ENCODE assay signal across 11 cellular contexts in genomic region chr3:18426597-18426996, GRCh38. TPM values are rescaled to one million over a fixed set of nuclear protein-coding genes. Genes with fewer than 3 reads are reported as not detected.
DNase-seq lines count a peak whose midpoint lies in the region; ATAC-seq, FAIRE-seq and TF ChIP-seq lines count a peak whose summit lies in the region.
"Had no signal": no experiment of that assay in that cellular context is flagged by ENCODE, and none has a peak within 500 bp of the region (broad histone marks: within the 10 kb centered on the region; RNA-seq: fewer than 3 reads in every experiment).

No MANE protein-coding gene starts in this region.

- H3K27ac ChIP-seq in CD4-positive, alpha-beta memory T cell (ENCODE audit: low read depth, low read length): peak overlapping the region; percentile 79

- H3K9me3 Mint-ChIP-seq in CD4-positive, alpha-beta memory T cell: no peaks in the 10 kb centered on the region
- no peaks in the 10 kb centered on the region for H3K9me3 Mint-ChIP-seq in activated naive CD8-positive, alpha-beta T cell treated with anti-CD3 and anti-CD28 coated beads, Interleukin-2, amount 10 ng/mL, durations not matched to agents 7 days and 5 days
- H3K9me3 Mint-ChIP-seq in natural killer cell treated with Interleukin-12 subunit alpha and Interleukin-12 subunit beta and Interleukin-15 and Interleukin-18, amount 100 ng/mL, for 72 hours: no peaks in the 10 kb centered on the region
- H3K9me3 Mint-ChIP-seq: HFFc6 had no signal

- TF ChIP-seq POLR2A in H54 (IDR thresholded peaks at IDR 0.05; ENCODE audit: low read depth, low read length): no peak

- intact Hi-C loops in CD4-positive, alpha-beta memory T cell (cut with micrococcal nuclease): loop anchor here (5.0 to 10.0 kb wide), 4 partner anchors 316 to 718 kb away; partner anchors contain the start of genes KCNH8 and TBC1D5

- no peaks in the 10 kb centered on the region for H3K36me3 ChIP-seq in CD4-positive, alpha-beta memory T cell (ENCODE audit: insufficient read depth, low read length)

- no peak for DNase-seq in CD4-positive, alpha-beta memory T cell
- DNase-seq in H54 (ENCODE audit: insufficient read length, low spot score): no peak
- DNase-seq in activated naive CD8-positive, alpha-beta T cell treated with anti-CD3 and anti-CD28 coated beads, Interleukin-2, amount 10 ng/mL, durations not matched to agents 7 days and 5 days: no peak
- no peak for DNase-seq in natural killer cell treated with Interleukin-12 subunit alpha and Interleukin-12 subunit beta and Interleukin-15 and Interleukin-18, amount 100 ng/mL, for 72 hours (ENCODE audit: low spot score)
- no peak for DNase-seq in urothelium cell line (ENCODE audit: low spot score)
- DNase-seq in NCI-H128 (lab: John Stamatoyannopoulos, UW; ENCODE audit: unreplicated experiment): no peak
- DNase-seq: COR-L47, HFFc6, NCI-H446 treated with DMSO at 0.1 percent for 48 hours had no signal

- H3K9me3 ChIP-seq in CD4-positive, alpha-beta memory T cell (ENCODE audit: control insufficient read depth in 1 of 2, low read length in 2 of 2): no peaks in the 10 kb centered on the region

- peaks cover 55 to 88% (median 68%) of the 10 kb centered on the region in 4 donors for H3K4me1 Mint-ChIP-seq in CD4-positive, alpha-beta memory T cell
- peaks cover 56% of the 10 kb centered on the region for H3K4me1 Mint-ChIP-seq in activated naive CD8-positive, alpha-beta T cell treated with anti-CD3 and anti-CD28 coated beads, Interleukin-2, amount 10 ng/mL, durations not matched to agents 7 days and 5 days
- peaks cover 59 to 74% of the 10 kb centered on the region in 2 donors for H3K4me1 Mint-ChIP-seq in natural killer cell treated with Interleukin-12 subunit alpha and Interleukin-12 subunit beta and Interleukin-15 and Interleukin-18, amount 100 ng/mL, for 72 hours (ENCODE audit: low read depth in 2 of 2)

- peaks cover 75% of the 10 kb centered on the region for H3K4me1 ChIP-seq in CD4-positive, alpha-beta memory T cell (ENCODE audit: insufficient read depth, low read length)

- CTCF ChIA-PET in CD4-positive, alpha-beta memory T cell (lab: Charles Lee; ENCODE audit: partially characterized antibody): interaction anchor here (1.2 to 1.3 kb wide), 2 partner anchors 19 to 133 kb away, joined by 4 to 5 read pairs; no protein-coding TSS in a partner anchor

- peak overlapping the region; percentile 54 to 97 (median 70) for H3K4me3 Mint-ChIP-seq in CD4-positive, alpha-beta memory T cell
- peak overlapping the region; percentile 64 for H3K4me3 Mint-ChIP-seq in activated naive CD8-positive, alpha-beta T cell treated with anti-CD3 and anti-CD28 coated beads, Interleukin-2, amount 10 ng/mL, durations not matched to agents 7 days and 5 days
- peak overlapping the region; percentile 92 for H3K4me3 Mint-ChIP-seq in natural killer cell treated with Interleukin-12 subunit alpha and Interleukin-12 subunit beta and Interleukin-15 and Interleukin-18, amount 100 ng/mL, for 72 hours

- no peaks in the 10 kb centered on the region for H3K27me3 ChIP-seq in CD4-positive, alpha-beta memory T cell (ENCODE audit: insufficient read depth, low read length)

- H3K27me3 Mint-ChIP-seq in CD4-positive, alpha-beta memory T cell: peaks cover 0 to 1% of the 10 kb centered on the region in 2 donors
- H3K27me3 Mint-ChIP-seq in activated naive CD8-positive, alpha-beta T cell treated with anti-CD3 and anti-CD28 coated beads, Interleukin-2, amount 10 ng/mL, durations not matched to agents 7 days and 5 days: no peaks in the 10 kb centered on the region
- no peaks in the 10 kb centered on the region for H3K27me3 Mint-ChIP-seq in natural killer cell treated with Interleukin-12 subunit alpha and Interleukin-12 subunit beta and Interleukin-15 and Interleukin-18, amount 100 ng/mL, for 72 hours

- FAIRE-seq in H54 (lab: Jason Lieb, UNC): peak; percentile 11
- FAIRE-seq in urothelium cell line (lab: Jason Lieb, UNC): no peak

- peak overlapping the region; percentile 54 to 97 (median 88) for H3K27ac Mint-ChIP-seq in CD4-positive, alpha-beta memory T cell
- peak overlapping the region; percentile 78 for H3K27ac Mint-ChIP-seq in activated naive CD8-positive, alpha-beta T cell treated with anti-CD3 and anti-CD28 coated beads, Interleukin-2, amount 10 ng/mL, durations not matched to agents 7 days and 5 days
- peak overlapping the region; percentile 79 to 95 for H3K27ac Mint-ChIP-seq in natural killer cell treated with Interleukin-12 subunit alpha and Interleukin-12 subunit beta and Interleukin-15 and Interleukin-18, amount 100 ng/mL, for 72 hours
- H3K27ac Mint-ChIP-seq: HFFc6 had no signal

- H3K36me3 Mint-ChIP-seq in CD4-positive, alpha-beta memory T cell: peaks cover 0 to 18% of the 10 kb centered on the region in 2 donors
- H3K36me3 Mint-ChIP-seq in activated naive CD8-positive, alpha-beta T cell treated with anti-CD3 and anti-CD28 coated beads, Interleukin-2, amount 10 ng/mL, durations not matched to agents 7 days and 5 days: peaks cover 52% of the 10 kb centered on the region
- peaks cover 34% of the 10 kb centered on the region for H3K36me3 Mint-ChIP-seq in natural killer cell treated with Interleukin-12 subunit alpha and Interleukin-12 subunit beta and Interleukin-15 and Interleukin-18, amount 100 ng/mL, for 72 hours

- ATAC-seq in activated naive CD8-positive, alpha-beta T cell treated with anti-CD3 and anti-CD28 coated beads, Interleukin-2, amount 10 ng/mL, durations not matched to agents 7 days and 5 days (ENCODE audit: low read depth): no peak
- ATAC-seq in natural killer cell treated with Interleukin-12 subunit alpha and Interleukin-12 subunit beta and Interleukin-15 and Interleukin-18, amount 100 ng/mL, for 72 hours: no peak
- ATAC-seq in HG03039 (IDR thresholded peaks at IDR 0.05; ENCODE audit: unreplicated experiment) (no peak), GM18858 (IDR thresholded peaks at IDR 0.05; ENCODE audit: unreplicated experiment) (no peak)

- H3K4me3 ChIP-seq in CD4-positive, alpha-beta memory T cell (ENCODE audit: low read length in 2 of 2): no peak overlapping the region

- POLR2A ChIA-PET in CD4-positive, alpha-beta memory T cell (lab: Charles Lee; ENCODE audit: partially characterized antibody): interaction anchor here (1.0 to 1.3 kb wide), 3 partner anchors 8 to 17 kb away, joined by 3 to 8 read pairs (median 4); no protein-coding TSS in a partner anchor
- POLR2A ChIA-PET in activated naive CD8-positive, alpha-beta T cell treated with anti-CD3 and anti-CD28 coated beads, Interleukin-2, amount 10 ng/mL, durations not matched to agents 7 days and 5 days (lab: Charles Lee): interaction anchor here (0.9 to 1.6 kb wide), 2 partner anchors 9 to 10 kb away, joined by 4 to 5 read pairs; no protein-coding TSS in a partner anchor

RNA-seq across cellular contexts. Expression of gene SATB1, which starts 1.5 kb away (rescaled TPM):
- 100 to 1,000 TPM; 211 TPM for total RNA-seq in CD4-positive, alpha-beta memory T cell
- 100 to 1,000 TPM; 101 to 109 TPM for polyA plus RNA-seq in CD4-positive, alpha-beta memory T cell
- total RNA-seq in activated naive CD8-positive, alpha-beta T cell treated with anti-CD3 and anti-CD28 coated beads, Interleukin-2, amount 10 ng/mL, durations not matched to agents 7 days and 5 days: 100 to 1,000 TPM; 281 to 288 TPM
- 100 to 1,000 TPM; 401 to 512 TPM for total RNA-seq in natural killer cell treated with Interleukin-12 subunit alpha and Interleukin-12 subunit beta and Interleukin-15 and Interleukin-18, amount 100 ng/mL, for 72 hours
